Comparison of ENCODE assay signal across 23 cellular contexts in the genomic region with DNA sequence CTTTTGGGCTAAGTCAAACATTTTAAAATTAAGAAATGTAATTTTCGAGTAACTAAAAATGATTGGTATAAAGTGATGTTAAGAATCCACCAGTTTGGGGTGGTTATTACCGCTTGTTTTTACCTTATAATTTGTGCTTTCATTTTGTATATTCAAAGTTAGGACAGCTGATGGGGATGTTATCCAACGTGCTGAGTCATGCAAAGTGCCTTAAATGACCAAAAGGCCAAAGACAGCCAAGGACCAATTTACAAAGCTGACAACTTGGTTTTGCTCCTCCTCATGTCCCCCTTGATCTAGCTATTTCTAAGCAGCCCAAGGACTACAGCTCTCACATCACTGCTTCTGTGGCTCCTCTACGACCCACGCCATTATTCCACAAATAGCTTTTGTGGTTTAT.
"Had no signal": no experiment of that assay in that cellular context is flagged by ENCODE, and none has a peak within 500 bp of the region (broad histone marks: within the 10 kb centered on the region; RNA-seq: fewer than 3 reads in every experiment).

No MANE protein-coding gene starts in this region.

- H3K36me3 ChIP-seq: gastrocnemius medialis, left ventricle myocardium inferior, lower lobe of right lung, neural progenitor cell, ovary, right atrium auricular region, suprapubic skin, thyroid gland, upper lobe of left lung had no signal

- H2AFZ ChIP-seq: hepatocyte, neural progenitor cell had no signal

- ATAC-seq: esophagus mucosa; gastrocnemius medialis; left cardiac atrium; lower lobe of right lung; natural killer cell treated with Interleukin-12 subunit alpha and Interleukin-12 subunit beta and Interleukin-15 and Interleukin-18, amount 100 ng/mL, for 72 hours; stimulated activated effector memory CD8-positive, alpha-beta T cell treated with anti-CD3 and anti-CD28 coated beads, Interleukin-12 subunit alpha, Interleukin-12 subunit beta, amount 100 ng/mL, for 72 hours; stimulated activated naive CD8-positive, alpha-beta T cell treated with anti-CD3 and anti-CD28 coated beads, Interleukin-15, Interleukin-2, amounts not matched to agents 100 U/mL and 50 U/mL, for 24 hours had no signal

- FAIRE-seq: endometrium, kidney had no signal

- H3K27me3 ChIP-seq: gastrocnemius medialis, hepatocyte, neural progenitor cell, ovary, right atrium auricular region, suprapubic skin, thyroid gland, upper lobe of left lung had no signal

- H3K79me2 ChIP-seq: hepatocyte had no signal

- H3K4me2 ChIP-seq: hepatocyte, neural progenitor cell had no signal

- H3K9ac ChIP-seq: neural progenitor cell had no signal

- DNase-seq: effector memory CD4-positive, alpha-beta T cell; gastrocnemius medialis; glutamatergic neuron; kidney; left cardiac atrium; left ventricle myocardium inferior; lower lobe of right lung; midbrain; nucleus accumbens; ovary; stimulated activated CD4-positive, alpha-beta T cell treated with anti-CD3 and anti-CD28 coated beads, Interleukin-4, amount 100 ng/mL, for 1 hour; stimulated activated CD8-positive, alpha-beta memory T cell treated with anti-CD3 and anti-CD28 coated beads, Interleukin-4, amount 100 ng/mL, for 48 hours; stimulated activated naive CD8-positive, alpha-beta T cell treated with anti-CD3 and anti-CD28 coated beads, Interleukin-15, Interleukin-2, amounts not matched to agents 100 U/mL and 50 U/mL, for 24 hours; thyroid gland had no signal

- H3K4me3 ChIP-seq: gastrocnemius medialis, hepatocyte, left ventricle myocardium inferior, lower lobe of right lung, neural progenitor cell, ovary, right atrium auricular region, suprapubic skin, thyroid gland, upper lobe of left lung had no signal

- H3K9me3 ChIP-seq: gastrocnemius medialis, lower lobe of right lung, ovary, right atrium auricular region, suprapubic skin, thyroid gland, upper lobe of left lung had no signal

- H3K4me1 ChIP-seq: gastrocnemius medialis, left ventricle myocardium inferior, lower lobe of right lung, right atrium auricular region, suprapubic skin, thyroid gland, upper lobe of left lung had no signal

- H3K27ac ChIP-seq: gastrocnemius medialis, hepatocyte, left ventricle myocardium inferior, lower lobe of right lung, neural progenitor cell, ovary, right atrium auricular region, suprapubic skin, thyroid gland, upper lobe of left lung had no signal
